1 cellular context compared by ENCODE assay signal in the genomic region with DNA sequence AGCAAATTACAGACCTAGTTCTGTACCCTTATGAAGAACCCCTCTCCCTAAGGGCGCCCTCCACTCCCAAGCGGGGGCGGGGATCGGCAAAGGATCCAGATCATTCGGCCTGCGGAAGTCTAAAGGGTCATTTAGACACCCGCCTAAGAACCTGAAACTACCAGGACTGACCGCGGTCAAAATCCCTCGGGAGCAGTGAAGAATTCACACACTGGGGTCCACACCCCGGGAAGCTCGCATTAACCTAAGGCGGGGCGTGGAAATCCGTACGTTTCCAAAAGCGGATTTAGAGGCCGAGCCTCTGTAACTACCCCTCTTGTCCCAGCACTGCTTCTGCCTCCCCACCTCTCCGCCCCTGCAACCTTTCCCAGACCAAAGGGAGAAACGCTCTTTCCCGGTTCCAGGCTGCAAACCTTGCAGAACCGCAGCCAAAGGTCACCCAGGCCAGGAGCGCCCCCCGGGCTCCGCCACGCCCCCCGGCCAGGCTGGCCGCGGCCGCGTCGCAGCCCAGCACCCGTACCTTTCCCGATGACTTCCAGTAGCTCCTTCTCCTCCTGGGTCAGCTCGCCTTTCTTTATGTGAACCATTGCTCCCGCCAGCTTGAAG.
A peak's percentile ranks its signal among the peaks of the same experiment; 100 is the strongest.
TF ChIP-seq lines count a peak whose summit lies in the region.

No MANE protein-coding gene starts in this region.

TF ChIP-seq in HepG2, 621 proteins besides CTCF, POLR2A, EP300 and RAD21 (continued from another document and continues in another):
- TF ChIP-seq, protein P1, sequence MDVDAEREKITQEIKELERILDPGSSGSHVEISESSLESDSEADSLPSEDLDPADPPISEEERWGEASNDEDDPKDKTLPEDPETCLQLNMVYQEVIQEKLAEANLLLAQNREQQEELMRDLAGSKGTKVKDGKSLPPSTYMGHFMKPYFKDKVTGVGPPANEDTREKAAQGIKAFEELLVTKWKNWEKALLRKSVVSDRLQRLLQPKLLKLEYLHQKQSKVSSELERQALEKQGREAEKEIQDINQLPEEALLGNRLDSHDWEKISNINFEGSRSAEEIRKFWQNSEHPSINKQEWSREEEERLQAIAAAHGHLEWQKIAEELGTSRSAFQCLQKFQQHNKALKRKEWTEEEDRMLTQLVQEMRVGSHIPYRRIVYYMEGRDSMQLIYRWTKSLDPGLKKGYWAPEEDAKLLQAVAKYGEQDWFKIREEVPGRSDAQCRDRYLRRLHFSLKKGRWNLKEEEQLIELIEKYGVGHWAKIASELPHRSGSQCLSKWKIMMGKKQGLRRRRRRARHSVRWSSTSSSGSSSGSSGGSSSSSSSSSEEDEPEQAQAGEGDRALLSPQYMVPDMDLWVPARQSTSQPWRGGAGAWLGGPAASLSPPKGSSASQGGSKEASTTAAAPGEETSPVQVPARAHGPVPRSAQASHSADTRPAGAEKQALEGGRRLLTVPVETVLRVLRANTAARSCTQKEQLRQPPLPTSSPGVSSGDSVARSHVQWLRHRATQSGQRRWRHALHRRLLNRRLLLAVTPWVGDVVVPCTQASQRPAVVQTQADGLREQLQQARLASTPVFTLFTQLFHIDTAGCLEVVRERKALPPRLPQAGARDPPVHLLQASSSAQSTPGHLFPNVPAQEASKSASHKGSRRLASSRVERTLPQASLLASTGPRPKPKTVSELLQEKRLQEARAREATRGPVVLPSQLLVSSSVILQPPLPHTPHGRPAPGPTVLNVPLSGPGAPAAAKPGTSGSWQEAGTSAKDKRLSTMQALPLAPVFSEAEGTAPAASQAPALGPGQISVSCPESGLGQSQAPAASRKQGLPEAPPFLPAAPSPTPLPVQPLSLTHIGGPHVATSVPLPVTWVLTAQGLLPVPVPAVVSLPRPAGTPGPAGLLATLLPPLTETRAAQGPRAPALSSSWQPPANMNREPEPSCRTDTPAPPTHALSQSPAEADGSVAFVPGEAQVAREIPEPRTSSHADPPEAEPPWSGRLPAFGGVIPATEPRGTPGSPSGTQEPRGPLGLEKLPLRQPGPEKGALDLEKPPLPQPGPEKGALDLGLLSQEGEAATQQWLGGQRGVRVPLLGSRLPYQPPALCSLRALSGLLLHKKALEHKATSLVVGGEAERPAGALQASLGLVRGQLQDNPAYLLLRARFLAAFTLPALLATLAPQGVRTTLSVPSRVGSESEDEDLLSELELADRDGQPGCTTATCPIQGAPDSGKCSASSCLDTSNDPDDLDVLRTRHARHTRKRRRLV (CRISPR knock-in tag; IDR thresholded peaks at IDR 0.05) = 0 out of 2 replicates have a peak, but pooled peaks have one; percentile 72
- TF ChIP-seq RFXANK (CRISPR knock-in tag; IDR thresholded peaks at IDR 0.05) (no peak), NR2F1 (CRISPR knock-in tag; IDR thresholded peaks at IDR 0.05) (peak in 1 of 2 experiments; percentile 79; a peak in 1 of 4 replicates), GATA4 (IDR thresholded peaks at IDR 0.05; ENCODE audit: borderline replicate concordance, low read depth) (no peak), ZNF343 (CRISPR knock-in tag; IDR thresholded peaks at IDR 0.05) (no peak), JUND (CRISPR knock-in tag; IDR thresholded peaks at IDR 0.05) (no peak), ZNF572 (CRISPR knock-in tag; IDR thresholded peaks at IDR 0.05) (no peak), PLRG1 (conservative IDR thresholded peaks at IDR 0.05) (no peak), ZSCAN25 (CRISPR knock-in tag; IDR thresholded peaks at IDR 0.05) (no peak; the same call in 1 of the 2 replicates), ZNF225 (CRISPR knock-in tag; IDR thresholded peaks at IDR 0.05) (no peak), ZNF230 (CRISPR knock-in tag; IDR thresholded peaks at IDR 0.05) (0 out of 2 replicates have a peak, but pooled peaks have one; percentile 34), GATAD2A (CRISPR knock-in tag; IDR thresholded peaks at IDR 0.05) (no peak), ZNF766 (CRISPR knock-in tag; IDR thresholded peaks at IDR 0.05; ENCODE audit: borderline replicate concordance) (no peak), ZNF468 (CRISPR knock-in tag; IDR thresholded peaks at IDR 0.05) (no peak), RARG (CRISPR knock-in tag; IDR thresholded peaks at IDR 0.05; ENCODE audit: low read depth) (no peak)
- TF ChIP-seq, protein P2, sequence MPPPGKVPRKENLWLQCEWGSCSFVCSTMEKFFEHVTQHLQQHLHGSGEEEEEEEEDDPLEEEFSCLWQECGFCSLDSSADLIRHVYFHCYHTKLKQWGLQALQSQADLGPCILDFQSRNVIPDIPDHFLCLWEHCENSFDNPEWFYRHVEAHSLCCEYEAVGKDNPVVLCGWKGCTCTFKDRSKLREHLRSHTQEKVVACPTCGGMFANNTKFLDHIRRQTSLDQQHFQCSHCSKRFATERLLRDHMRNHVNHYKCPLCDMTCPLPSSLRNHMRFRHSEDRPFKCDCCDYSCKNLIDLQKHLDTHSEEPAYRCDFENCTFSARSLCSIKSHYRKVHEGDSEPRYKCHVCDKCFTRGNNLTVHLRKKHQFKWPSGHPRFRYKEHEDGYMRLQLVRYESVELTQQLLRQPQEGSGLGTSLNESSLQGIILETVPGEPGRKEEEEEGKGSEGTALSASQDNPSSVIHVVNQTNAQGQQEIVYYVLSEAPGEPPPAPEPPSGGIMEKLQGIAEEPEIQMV (CRISPR knock-in tag; IDR thresholded peaks at IDR 0.05; ENCODE audit: low read depth) = no peak
- TF ChIP-seq, protein P3, sequence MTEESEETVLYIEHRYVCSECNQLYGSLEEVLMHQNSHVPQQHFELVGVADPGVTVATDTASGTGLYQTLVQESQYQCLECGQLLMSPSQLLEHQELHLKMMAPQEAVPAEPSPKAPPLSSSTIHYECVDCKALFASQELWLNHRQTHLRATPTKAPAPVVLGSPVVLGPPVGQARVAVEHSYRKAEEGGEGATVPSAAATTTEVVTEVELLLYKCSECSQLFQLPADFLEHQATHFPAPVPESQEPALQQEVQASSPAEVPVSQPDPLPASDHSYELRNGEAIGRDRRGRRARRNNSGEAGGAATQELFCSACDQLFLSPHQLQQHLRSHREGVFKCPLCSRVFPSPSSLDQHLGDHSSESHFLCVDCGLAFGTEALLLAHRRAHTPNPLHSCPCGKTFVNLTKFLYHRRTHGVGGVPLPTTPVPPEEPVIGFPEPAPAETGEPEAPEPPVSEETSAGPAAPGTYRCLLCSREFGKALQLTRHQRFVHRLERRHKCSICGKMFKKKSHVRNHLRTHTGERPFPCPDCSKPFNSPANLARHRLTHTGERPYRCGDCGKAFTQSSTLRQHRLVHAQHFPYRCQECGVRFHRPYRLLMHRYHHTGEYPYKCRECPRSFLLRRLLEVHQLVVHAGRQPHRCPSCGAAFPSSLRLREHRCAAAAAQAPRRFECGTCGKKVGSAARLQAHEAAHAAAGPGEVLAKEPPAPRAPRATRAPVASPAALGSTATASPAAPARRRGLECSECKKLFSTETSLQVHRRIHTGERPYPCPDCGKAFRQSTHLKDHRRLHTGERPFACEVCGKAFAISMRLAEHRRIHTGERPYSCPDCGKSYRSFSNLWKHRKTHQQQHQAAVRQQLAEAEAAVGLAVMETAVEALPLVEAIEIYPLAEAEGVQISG (CRISPR knock-in tag; IDR thresholded peaks at IDR 0.05) = peak; percentile 37; the same call in 1 of the 2 replicates
- TF ChIP-seq, protein P4, sequence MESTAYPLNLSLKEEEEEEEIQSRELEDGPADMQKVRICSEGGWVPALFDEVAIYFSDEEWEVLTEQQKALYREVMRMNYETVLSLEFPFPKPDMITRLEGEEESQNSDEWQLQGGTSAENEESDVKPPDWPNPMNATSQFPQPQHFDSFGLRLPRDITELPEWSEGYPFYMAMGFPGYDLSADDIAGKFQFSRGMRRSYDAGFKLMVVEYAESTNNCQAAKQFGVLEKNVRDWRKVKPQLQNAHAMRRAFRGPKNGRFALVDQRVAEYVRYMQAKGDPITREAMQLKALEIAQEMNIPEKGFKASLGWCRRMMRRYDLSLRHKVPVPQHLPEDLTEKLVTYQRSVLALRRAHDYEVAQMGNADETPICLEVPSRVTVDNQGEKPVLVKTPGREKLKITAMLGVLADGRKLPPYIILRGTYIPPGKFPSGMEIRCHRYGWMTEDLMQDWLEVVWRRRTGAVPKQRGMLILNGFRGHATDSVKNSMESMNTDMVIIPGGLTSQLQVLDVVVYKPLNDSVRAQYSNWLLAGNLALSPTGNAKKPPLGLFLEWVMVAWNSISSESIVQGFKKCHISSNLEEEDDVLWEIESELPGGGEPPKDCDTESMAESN (CRISPR knock-in tag; conservative IDR thresholded peaks at IDR 0.05) = no peak
- TF ChIP-seq, protein P5, sequence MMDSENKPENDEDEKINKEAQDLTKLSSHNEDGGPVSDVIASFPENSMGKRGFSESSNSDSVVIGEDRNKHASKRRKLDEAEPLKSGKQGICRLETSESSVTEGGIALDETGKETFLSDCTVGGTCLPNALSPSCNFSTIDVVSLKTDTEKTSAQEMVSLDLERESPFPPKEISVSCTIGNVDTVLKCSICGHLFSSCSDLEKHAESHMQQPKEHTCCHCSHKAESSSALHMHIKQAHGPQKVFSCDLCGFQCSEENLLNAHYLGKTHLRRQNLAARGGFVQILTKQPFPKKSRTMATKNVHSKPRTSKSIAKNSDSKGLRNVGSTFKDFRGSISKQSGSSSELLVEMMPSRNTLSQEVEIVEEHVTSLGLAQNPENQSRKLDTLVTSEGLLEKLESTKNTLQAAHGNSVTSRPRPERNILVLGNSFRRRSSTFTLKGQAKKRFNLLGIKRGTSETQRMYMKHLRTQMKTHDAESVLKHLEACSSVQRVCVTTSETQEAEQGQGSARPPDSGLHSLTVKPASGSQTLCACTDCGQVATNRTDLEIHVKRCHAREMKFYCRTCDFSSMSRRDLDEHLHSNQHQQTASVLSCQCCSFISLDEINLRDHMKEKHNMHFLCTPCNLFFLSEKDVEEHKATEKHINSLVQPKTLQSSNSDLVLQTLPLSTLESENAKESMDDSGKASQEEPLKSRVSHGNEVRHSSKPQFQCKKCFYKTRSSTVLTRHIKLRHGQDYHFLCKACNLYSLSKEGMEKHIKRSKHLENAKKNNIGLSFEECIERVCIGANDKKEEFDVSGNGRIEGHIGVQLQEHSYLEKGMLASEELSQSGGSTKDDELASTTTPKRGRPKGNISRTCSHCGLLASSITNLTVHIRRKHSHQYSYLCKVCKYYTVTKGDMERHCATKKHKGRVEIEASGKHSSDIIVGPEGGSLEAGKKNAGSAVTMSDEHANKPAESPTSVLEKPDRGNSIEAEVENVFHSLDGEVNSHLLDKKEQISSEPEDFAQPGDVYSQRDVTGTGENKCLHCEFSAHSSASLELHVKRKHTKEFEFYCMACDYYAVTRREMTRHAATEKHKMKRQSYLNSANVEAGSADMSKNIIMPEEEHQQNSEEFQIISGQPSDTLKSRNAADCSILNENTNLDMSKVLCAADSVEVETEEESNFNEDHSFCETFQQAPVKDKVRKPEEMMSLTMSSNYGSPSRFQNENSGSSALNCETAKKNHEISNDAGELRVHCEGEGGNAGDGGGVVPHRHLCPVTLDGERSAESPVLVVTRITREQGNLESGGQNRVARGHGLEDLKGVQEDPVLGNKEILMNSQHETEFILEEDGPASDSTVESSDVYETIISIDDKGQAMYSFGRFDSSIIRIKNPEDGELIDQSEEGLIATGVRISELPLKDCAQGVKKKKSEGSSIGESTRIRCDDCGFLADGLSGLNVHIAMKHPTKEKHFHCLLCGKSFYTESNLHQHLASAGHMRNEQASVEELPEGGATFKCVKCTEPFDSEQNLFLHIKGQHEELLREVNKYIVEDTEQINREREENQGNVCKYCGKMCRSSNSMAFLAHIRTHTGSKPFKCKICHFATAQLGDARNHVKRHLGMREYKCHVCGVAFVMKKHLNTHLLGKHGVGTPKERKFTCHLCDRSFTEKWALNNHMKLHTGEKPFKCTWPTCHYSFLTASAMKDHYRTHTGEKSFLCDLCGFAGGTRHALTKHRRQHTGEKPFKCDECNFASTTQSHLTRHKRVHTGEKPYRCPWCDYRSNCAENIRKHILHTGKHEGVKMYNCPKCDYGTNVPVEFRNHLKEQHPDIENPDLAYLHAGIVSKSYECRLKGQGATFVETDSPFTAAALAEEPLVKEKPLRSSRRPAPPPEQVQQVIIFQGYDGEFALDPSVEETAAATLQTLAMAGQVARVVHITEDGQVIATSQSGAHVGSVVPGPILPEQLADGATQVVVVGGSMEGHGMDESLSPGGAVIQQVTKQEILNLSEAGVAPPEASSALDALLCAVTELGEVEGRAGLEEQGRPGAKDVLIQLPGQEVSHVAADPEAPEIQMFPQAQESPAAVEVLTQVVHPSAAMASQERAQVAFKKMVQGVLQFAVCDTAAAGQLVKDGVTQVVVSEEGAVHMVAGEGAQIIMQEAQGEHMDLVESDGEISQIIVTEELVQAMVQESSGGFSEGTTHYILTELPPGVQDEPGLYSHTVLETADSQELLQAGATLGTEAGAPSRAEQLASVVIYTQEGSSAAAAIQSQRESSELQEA (CRISPR knock-in tag; IDR thresholded peaks at IDR 0.05; ENCODE audit: not compliant biosample characterization) = no peak
- TF ChIP-seq, protein P6, sequence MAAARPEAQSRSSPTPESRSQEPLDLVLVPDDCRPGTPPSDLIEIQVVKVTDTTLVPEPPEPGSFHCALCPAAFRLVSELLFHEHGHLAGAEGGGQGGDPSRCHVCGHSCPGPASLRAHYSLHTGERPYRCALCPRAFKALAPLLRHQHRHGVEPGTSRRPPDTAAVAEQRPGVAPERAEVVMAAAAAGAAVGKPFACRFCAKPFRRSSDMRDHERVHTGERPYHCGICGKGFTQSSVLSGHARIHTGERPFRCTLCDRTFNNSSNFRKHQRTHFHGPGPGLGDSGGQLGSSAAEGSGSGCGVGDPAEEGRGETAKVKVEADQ (CRISPR knock-in tag; IDR thresholded peaks at IDR 0.05; ENCODE audit: borderline replicate concordance) = no peak
- TF ChIP-seq, protein P7, sequence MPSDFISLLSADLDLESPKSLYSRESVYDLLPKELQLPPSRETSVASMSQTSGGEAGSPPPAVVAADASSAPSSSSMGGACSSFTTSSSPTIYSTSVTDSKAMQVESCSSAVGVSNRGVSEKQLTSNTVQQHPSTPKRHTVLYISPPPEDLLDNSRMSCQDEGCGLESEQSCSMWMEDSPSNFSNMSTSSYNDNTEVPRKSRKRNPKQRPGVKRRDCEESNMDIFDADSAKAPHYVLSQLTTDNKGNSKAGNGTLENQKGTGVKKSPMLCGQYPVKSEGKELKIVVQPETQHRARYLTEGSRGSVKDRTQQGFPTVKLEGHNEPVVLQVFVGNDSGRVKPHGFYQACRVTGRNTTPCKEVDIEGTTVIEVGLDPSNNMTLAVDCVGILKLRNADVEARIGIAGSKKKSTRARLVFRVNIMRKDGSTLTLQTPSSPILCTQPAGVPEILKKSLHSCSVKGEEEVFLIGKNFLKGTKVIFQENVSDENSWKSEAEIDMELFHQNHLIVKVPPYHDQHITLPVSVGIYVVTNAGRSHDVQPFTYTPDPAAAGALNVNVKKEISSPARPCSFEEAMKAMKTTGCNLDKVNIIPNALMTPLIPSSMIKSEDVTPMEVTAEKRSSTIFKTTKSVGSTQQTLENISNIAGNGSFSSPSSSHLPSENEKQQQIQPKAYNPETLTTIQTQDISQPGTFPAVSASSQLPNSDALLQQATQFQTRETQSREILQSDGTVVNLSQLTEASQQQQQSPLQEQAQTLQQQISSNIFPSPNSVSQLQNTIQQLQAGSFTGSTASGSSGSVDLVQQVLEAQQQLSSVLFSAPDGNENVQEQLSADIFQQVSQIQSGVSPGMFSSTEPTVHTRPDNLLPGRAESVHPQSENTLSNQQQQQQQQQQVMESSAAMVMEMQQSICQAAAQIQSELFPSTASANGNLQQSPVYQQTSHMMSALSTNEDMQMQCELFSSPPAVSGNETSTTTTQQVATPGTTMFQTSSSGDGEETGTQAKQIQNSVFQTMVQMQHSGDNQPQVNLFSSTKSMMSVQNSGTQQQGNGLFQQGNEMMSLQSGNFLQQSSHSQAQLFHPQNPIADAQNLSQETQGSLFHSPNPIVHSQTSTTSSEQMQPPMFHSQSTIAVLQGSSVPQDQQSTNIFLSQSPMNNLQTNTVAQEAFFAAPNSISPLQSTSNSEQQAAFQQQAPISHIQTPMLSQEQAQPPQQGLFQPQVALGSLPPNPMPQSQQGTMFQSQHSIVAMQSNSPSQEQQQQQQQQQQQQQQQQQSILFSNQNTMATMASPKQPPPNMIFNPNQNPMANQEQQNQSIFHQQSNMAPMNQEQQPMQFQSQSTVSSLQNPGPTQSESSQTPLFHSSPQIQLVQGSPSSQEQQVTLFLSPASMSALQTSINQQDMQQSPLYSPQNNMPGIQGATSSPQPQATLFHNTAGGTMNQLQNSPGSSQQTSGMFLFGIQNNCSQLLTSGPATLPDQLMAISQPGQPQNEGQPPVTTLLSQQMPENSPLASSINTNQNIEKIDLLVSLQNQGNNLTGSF (CRISPR knock-in tag; IDR thresholded peaks at IDR 0.05) = no peak
